In the genomic region with DNA sequence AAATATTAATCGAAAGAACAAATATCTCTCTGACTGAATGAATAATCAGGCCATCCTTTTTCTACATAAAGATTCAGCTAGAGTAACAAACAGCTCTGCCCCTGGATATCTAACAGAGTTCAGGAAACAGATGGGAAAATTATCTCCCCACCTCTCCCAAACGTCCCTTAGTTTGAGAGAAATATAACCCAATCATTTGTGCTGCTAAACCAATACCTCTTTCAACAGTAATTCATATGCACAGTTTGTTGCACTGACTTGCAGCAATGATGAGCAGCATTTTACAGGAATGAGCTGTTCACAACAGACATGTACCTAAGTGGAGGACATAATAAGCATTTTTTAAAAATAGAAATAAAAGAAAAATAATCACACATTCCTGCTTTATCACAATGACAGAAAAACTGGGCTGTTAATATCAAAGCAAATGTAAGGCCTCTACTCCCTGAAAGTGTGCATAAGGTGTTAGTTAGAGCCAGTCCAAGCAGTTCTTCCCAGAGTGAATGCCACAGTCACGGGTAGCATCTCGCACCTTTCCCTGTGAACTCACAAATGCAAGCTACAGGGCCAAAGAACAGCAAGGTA, we compare ENCODE assay signal across 9 cellular contexts. TPM values are rescaled to one million over a fixed set of nuclear protein-coding genes. Genes with fewer than 3 reads are reported as not detected.
DNase-seq lines count a peak whose midpoint lies in the region; ATAC-seq, FAIRE-seq and TF ChIP-seq lines count a peak whose summit lies in the region.
"Had no signal": no experiment of that assay in that cellular context is flagged by ENCODE, and none has a peak within 500 bp of the region (broad histone marks: within the 10 kb centered on the region; RNA-seq: fewer than 3 reads in every experiment).

No MANE protein-coding gene starts in this region.

- H3K79me2 ChIP-seq in PC-3 (ENCODE audit: low read length), result peaks cover 59% of the 10 kb centered on the region

- H3K27me3 ChIP-seq in PC-3 (ENCODE audit: low read length) (no peaks in the 10 kb centered on the region), pancreas (no peaks in the 10 kb centered on the region)

- peaks cover 21% of the 10 kb centered on the region for H3K4me1 Mint-ChIP-seq in Calu3 (ENCODE audit: low read depth, unreplicated experiment)

- peak overlapping the region; percentile 96 for H3K4me2 ChIP-seq in PC-3 (ENCODE audit: low read length)

- BruUV-seq in Calu3 (replicated peaks; lab: Mats Ljungman, UMichigan), result no TSS peak
- no TSS peak for BruUV-seq in PC-3 (replicated peaks; lab: Mats Ljungman, UMichigan)

- intact Hi-C loops in Calu3 (cut with micrococcal nuclease; ENCODE audit: unreplicated experiment), result loop anchor here (10.0 kb wide), 1 partner anchor 865 kb away; no protein-coding TSS in a partner anchor
- intact Hi-C loops in PC-3 (cut with micrococcal nuclease), result no loop called here
- intact Hi-C loops in pancreas (cut with DNase I), result loop anchor here in 1 of 3 donors (5.0 kb wide), 1 partner anchor 92 kb away; no protein-coding TSS in a partner anchor

- H3K36me3 ChIP-seq in PC-3 (ENCODE audit: low read depth, low read length) (no peaks in the 10 kb centered on the region), pancreas (no peaks in the 10 kb centered on the region)

- no peaks in the 10 kb centered on the region for H3K27me3 Mint-ChIP-seq in Calu3 (ENCODE audit: unreplicated experiment)
- H3K27me3 Mint-ChIP-seq: memory B cell had no signal

- peak overlapping the region; percentile 88 for H3K4me3 Mint-ChIP-seq in Calu3 (ENCODE audit: low read depth, unreplicated experiment)

- H3K9me3 ChIP-seq in PC-3 (ENCODE audit: low read length) (no peaks in the 10 kb centered on the region), pancreas (no peaks in the 10 kb centered on the region)

- H3K9me3 Mint-ChIP-seq in Calu3 (ENCODE audit: low read depth, unreplicated experiment), result no peaks in the 10 kb centered on the region
- H3K9me3 Mint-ChIP-seq: memory B cell had no signal

- peaks cover 28% of the 10 kb centered on the region for H3K36me3 Mint-ChIP-seq in Calu3 (ENCODE audit: insufficient read depth, unreplicated experiment)

- H2AFZ ChIP-seq in PC-3 (ENCODE audit: low read length), result no peak overlapping the region

- no peak for TF ChIP-seq CTCF in Calu3 (IDR thresholded peaks at IDR 0.05; ENCODE audit: unreplicated experiment)
- no peak for TF ChIP-seq CTCF in PC-3 (conservative IDR thresholded peaks at IDR 0.05; ENCODE audit: low read depth, low read length)
- no peak for TF ChIP-seq CTCF in epithelial cell of esophagus (IDR thresholded peaks at IDR 0.05; ENCODE audit: insufficient read depth, low read depth, low read length, missing control alignments)
- TF ChIP-seq CTCF in pancreas (IDR thresholded peaks at IDR 0.05), result no peak

- H3K4me1 ChIP-seq in PC-3 (ENCODE audit: insufficient read depth, low read length) (peaks cover 26% of the 10 kb centered on the region), pancreas (peaks cover 9 to 33% (median 13%) of the 10 kb centered on the region in 3 donors)

- H3K9ac ChIP-seq in PC-3 (ENCODE audit: low read length), result peak overlapping the region; percentile 91

- H3F3A ChIP-seq in PC-3 (ENCODE audit: low read length, unreplicated experiment), result no peaks in the 10 kb centered on the region

- H4K20me1 ChIP-seq in PC-3 (ENCODE audit: low read length), result no peaks in the 10 kb centered on the region

- H3K27ac ChIP-seq in PC-3 (ENCODE audit: low read length) (peak overlapping the region; percentile 76), pancreas (peak overlapping the region in 2 of 4 donors; percentile 64)

- ATAC-seq in PC-3, result no peak
- no peak for ATAC-seq in pancreas
- no peak for ATAC-seq in GM18867 (IDR thresholded peaks at IDR 0.05; ENCODE audit: unreplicated experiment)

- DNase-seq in Calu3, result no peak
- DNase-seq in PC-3, result no peak
- DNase-seq in epithelial cell of esophagus (ENCODE audit: low read depth), result peak; percentile 67
- DNase-seq in pancreas, result no peak
- DNase-seq in NCI-H774 (lab: John Stamatoyannopoulos, UW), result no peak
- no peak for DNase-seq in dermis blood vessel endothelial cell
- DNase-seq in NCI-H1092 (lab: John Stamatoyannopoulos, UW), result no peak

- no peak for FAIRE-seq in pancreas (lab: Jason Lieb, UNC)

- POLR2A ChIA-PET in PC-3 (lab: Charles Lee; ENCODE audit: unreplicated experiment), result interaction anchor here (0.6 kb wide), 2 partner anchors 811 to 847 kb away, joined by 4 to 8 read pairs; no protein-coding TSS in a partner anchor

- H3K4me3 ChIP-seq in PC-3 (ENCODE audit: low read length) (peak overlapping the region; percentile 95), epithelial cell of esophagus (ENCODE audit: low read length) (peak overlapping the region; percentile 95), pancreas (peak overlapping the region in 3 of 4 donors; percentile 21 to 91 (median 88))

- 23 to 24% methylated on average over 4 of the region's 4 CpGs for WGBS in pancreas, 2 donors

- H3K27ac Mint-ChIP-seq in Calu3 (ENCODE audit: unreplicated experiment), result no peak overlapping the region
- H3K27ac Mint-ChIP-seq: memory B cell had no signal

- no peaks in the 10 kb centered on the region for H3K9me2 ChIP-seq in PC-3 (replicated peaks; ENCODE audit: low read length)

- CTCF ChIA-PET in Calu3 (lab: Charles Lee), result interaction anchor here (1.3 kb wide), 1 partner anchor 19 kb away, joined by 3 read pairs; no protein-coding TSS in a partner anchor
- CTCF ChIA-PET in PC-3 (lab: Charles Lee), result no interaction called here

RNA-seq across cellular contexts. Expression of gene CREB3L2, which starts 2.3 kb away (rescaled TPM):
- total RNA-seq in Calu3 (2022) (34.5 and 39.9 TPM in 2 replicates), PC-3 (2014; rRNA removed) (9.3 and 18.1 TPM in 2 replicates), pancreas (10 to 100 TPM; 21.3 to 38.4 (median 32.3) TPM), dermis blood vessel endothelial cell (32.2 and 34.5 TPM in 2 replicates)
- 10 to 100 TPM in 1 of 2 donors, 1 to 10 TPM in 1; 6.6 to 10.4 TPM for polyA plus RNA-seq in pancreas
